20 cellular contexts compared by ENCODE assay signal in genomic region chr11:64583296-64584262, GRCh38. TPM values are rescaled to one million over a fixed set of nuclear protein-coding genes. Genes with fewer than 3 reads are reported as not detected.
DNase-seq lines count a peak whose midpoint lies in the region; ATAC-seq and TF ChIP-seq lines count a peak whose summit lies in the region.
"Had no signal": no experiment of that assay in that cellular context is flagged by ENCODE, and none has a peak within 500 bp of the region (broad histone marks: within the 10 kb centered on the region; RNA-seq: fewer than 3 reads in every experiment).

No MANE protein-coding gene starts in this region.

- intact Hi-C loops in Right ventricle myocardium superior (cut with DNase I), result no loop called here
- intact Hi-C loops in lower lobe of right lung (cut with DNase I), result no loop called here
- intact Hi-C loops in aorta (cut with DNase I), result no loop called here

- 90 to 93% methylated on average over 28 of the region's 28 CpGs for WGBS in aorta, 2 donors

- H3K27ac ChIP-seq in right atrium auricular region (no peak overlapping the region), lower lobe of right lung (no peak overlapping the region), aorta (ENCODE audit: low read depth in 1 of 2, low read length in 2 of 2) (no peak overlapping the region)

- TF ChIP-seq CTCF in right atrium auricular region (IDR thresholded peaks at IDR 0.05) (no peak), lower lobe of right lung (IDR thresholded peaks at IDR 0.05) (no peak)

- H3K4me3 Mint-ChIP-seq in T-helper 17 cell, result no peak overlapping the region
- H3K4me3 Mint-ChIP-seq: activated T-cell treated with anti-CD3 and anti-CD28 coated beads, Interleukin-2, amount 50 U/mL, for 72 hours; natural killer cell had no signal

- no peaks in the 10 kb centered on the region for H3K36me3 ChIP-seq in right atrium auricular region
- H3K36me3 ChIP-seq in lower lobe of right lung, result no peaks in the 10 kb centered on the region
- no peaks in the 10 kb centered on the region for H3K36me3 ChIP-seq in aorta (ENCODE audit: control insufficient read depth in 1 of 2, insufficient read depth in 2 of 2, low read length in 1 of 2)

- H3K9me3 ChIP-seq in right atrium auricular region (peaks cover 0 to 14% of the 10 kb centered on the region in 2 donors), lower lobe of right lung (peaks cover 4% of the 10 kb centered on the region), aorta (ENCODE audit: control insufficient read depth, low read length) (no peaks in the 10 kb centered on the region), T-helper 17 cell (ENCODE audit: control insufficient read depth, low read length, poor library complexity, severe bottlenecking) (no peaks in the 10 kb centered on the region)

- H3K36me3 Mint-ChIP-seq in T-helper 17 cell (ENCODE audit: low read depth), result peaks cover 5% of the 10 kb centered on the region
- H3K36me3 Mint-ChIP-seq: natural killer cell had no signal

- H3K4me3 ChIP-seq in right atrium auricular region (no peak overlapping the region), lower lobe of right lung (no peak overlapping the region), aorta (ENCODE audit: low read length in 2 of 2) (no peak overlapping the region)

- ATAC-seq in Right ventricle myocardium superior (ENCODE audit: poor library complexity) (peak; percentile 88), lower lobe of right lung (no peak), aorta (ENCODE audit: low FRiP score) (no peak), T-helper 17 cell (no peak)
- ATAC-seq: activated T-cell treated with anti-CD3 and anti-CD28 coated beads, Interleukin-2, amount 50 U/mL, for 72 hours; left colon; natural killer cell had no signal

- H3K4me1 ChIP-seq in right atrium auricular region (no peaks in the 10 kb centered on the region), lower lobe of right lung (no peaks in the 10 kb centered on the region), aorta (ENCODE audit: control insufficient read depth in 1 of 2, insufficient read depth in 2 of 2, low read length in 2 of 2) (no peaks in the 10 kb centered on the region)

- peak; percentile 56 for DNase-seq in Right ventricle myocardium superior
- no peak for DNase-seq in right atrium auricular region (ENCODE audit: low spot score)
- DNase-seq in cerebellum (ENCODE audit: low spot score), result peak; percentile 78
- peak; percentile 34 for DNase-seq in lower lobe of right lung
- DNase-seq in aorta, result peak; percentile 31 to 67
- no peak for DNase-seq in T-helper 17 cell
- no peak for DNase-seq in NCI-H69 (lab: John Stamatoyannopoulos, UW)
- DNase-seq in NCI-H1092 (lab: John Stamatoyannopoulos, UW), result no peak
- DNase-seq: activated CD4-positive, alpha-beta T cell treated with anti-CD3 and anti-CD28 coated beads, Interleukin-2, amount 50 U/mL, for 1 hour; activated T-cell treated with anti-CD3 and anti-CD28 coated beads, Interleukin-2, amount 50 U/mL, for 72 hours; amniotic stem cell; GF-D8; left colon; natural killer cell; NCI-H1048; NCI-H2171 treated with DMSO at 0.1 percent for 48 hours; retina; T-helper 9 cell had no signal

- H3K4me1 Mint-ChIP-seq in T-helper 17 cell, result no peaks in the 10 kb centered on the region
- H3K4me1 Mint-ChIP-seq: natural killer cell had no signal

- no peaks in the 10 kb centered on the region for H3K27me3 ChIP-seq in right atrium auricular region
- H3K27me3 ChIP-seq in lower lobe of right lung (ENCODE audit: low read depth), result peaks cover 3% of the 10 kb centered on the region
- no peaks in the 10 kb centered on the region for H3K27me3 ChIP-seq in aorta (ENCODE audit: control insufficient read depth in 1 of 2, insufficient read depth in 2 of 2, low read length in 1 of 2)

- no peak overlapping the region for H3K27ac Mint-ChIP-seq in T-helper 17 cell
- H3K27ac Mint-ChIP-seq: activated T-cell treated with anti-CD3 and anti-CD28 coated beads, Interleukin-2, amount 50 U/mL, for 72 hours; natural killer cell had no signal

- peaks cover 25% of the 10 kb centered on the region for H3K27me3 Mint-ChIP-seq in T-helper 17 cell

RNA-seq across cellular contexts. Expression of gene SLC22A12, which starts 7.4 kb away (rescaled TPM):
- total RNA-seq in Right ventricle myocardium superior, result not detected
- total RNA-seq in right atrium auricular region, result not detected
- not detected for total RNA-seq in cerebellum
- not detected for total RNA-seq in lower lobe of right lung
- not detected for total RNA-seq in aorta
- polyA plus RNA-seq in aorta, result not detected
- total RNA-seq in T-helper 17 cell, result not detected
- total RNA-seq: A673; activated T-cell treated with anti-CD3 and anti-CD28 coated beads, Interleukin-2, amount 50 U/mL, for 72 hours; left colon; natural killer cell had no signal
- polyA plus RNA-seq: thymus had no signal

RNA-seq across cellular contexts. Expression of gene SLC22A11, which starts 27.8 kb away (rescaled TPM):
- not detected for total RNA-seq in Right ventricle myocardium superior
- total RNA-seq in right atrium auricular region, result not detected
- total RNA-seq in cerebellum, result not detected
- total RNA-seq in lower lobe of right lung, result not detected
- total RNA-seq in aorta, result under 1 TPM; 0.36 to 0.49 TPM
- polyA plus RNA-seq in aorta, result not detected
- not detected for total RNA-seq in T-helper 17 cell
- total RNA-seq: A673; activated T-cell treated with anti-CD3 and anti-CD28 coated beads, Interleukin-2, amount 50 U/mL, for 72 hours; natural killer cell had no signal

Comparison
In these comparisons a context has a peak if more than half of its experiments do, and no peak if none do; other contexts are left out.
1. DNase-seq: peak in Right ventricle myocardium superior (single experiment), cerebellum (single experiment), lower lobe of right lung (single experiment) and aorta (2 of 2); none in right atrium auricular region (single experiment), T-helper 17 cell (0 of 3), NCI-H69 (single experiment) and NCI-H1092 (single experiment).